In genomic region chr2:208820289-208820688, GRCh38 we compare ENCODE assay signal across 9 cellular contexts.
DNase-seq lines count a peak whose midpoint lies in the region; TF ChIP-seq lines count a peak whose summit lies in the region.
"Had no signal": no experiment of that assay in that cellular context is flagged by ENCODE, and none has a peak within 500 bp of the region (broad histone marks: within the 10 kb centered on the region; RNA-seq: fewer than 3 reads in every experiment).

No MANE protein-coding gene starts in this region.

- H3K36me3 ChIP-seq in smooth muscle cell (ENCODE audit: low read depth), result no peaks in the 10 kb centered on the region

- H3K4me2 ChIP-seq in smooth muscle cell, result no peak overlapping the region

- H2AFZ ChIP-seq in smooth muscle cell (ENCODE audit: low read depth), result no peak overlapping the region

- no peaks in the 10 kb centered on the region for H3F3A ChIP-seq in smooth muscle cell (ENCODE audit: low read depth)

- H4K20me1 ChIP-seq in smooth muscle cell (ENCODE audit: low read depth), result no peaks in the 10 kb centered on the region

- no peak overlapping the region for H3K27ac ChIP-seq in VCaP
- no peak overlapping the region for H3K27ac ChIP-seq in smooth muscle cell (ENCODE audit: low read depth)
- H3K27ac ChIP-seq in coronary artery, result no peak overlapping the region

- no peaks in the 10 kb centered on the region for H3K79me2 ChIP-seq in smooth muscle cell (ENCODE audit: low read depth)

- no peaks in the 10 kb centered on the region for H3K27me3 ChIP-seq in smooth muscle cell (ENCODE audit: low read depth)

- TF ChIP-seq CTCF in GM20000 (IDR thresholded peaks at IDR 0.05; ENCODE audit: extremely low read depth, missing control alignments), result peak; percentile 21
- TF ChIP-seq CTCF in VCaP (conservative IDR thresholded peaks at IDR 0.05), result peak; percentile 74
- peak; percentile 37 for TF ChIP-seq CTCF in smooth muscle cell (IDR thresholded peaks at IDR 0.05; ENCODE audit: borderline replicate concordance, insufficient read depth, poor library complexity, severe bottlenecking)
- no peak for TF ChIP-seq CTCF in coronary artery (IDR thresholded peaks at IDR 0.05)

- H3K9ac ChIP-seq in smooth muscle cell (ENCODE audit: low read depth), result no peak overlapping the region

- H3K9me3 ChIP-seq in smooth muscle cell (replicated peaks; ENCODE audit: low read depth), result no peaks in the 10 kb centered on the region

- peak; percentile 8 for DNase-seq in COLO829 (ENCODE audit: low spot score)
- no peak for DNase-seq in GM20000 (ENCODE audit: low spot score)
- DNase-seq in LoVo (ENCODE audit: low spot score), result peak; percentile 22
- DNase-seq in smooth muscle cell (lab: John Stamatoyannopoulos, UW; ENCODE audit: unreplicated experiment), result no peak
- no peak for DNase-seq in NCI-H128 (lab: John Stamatoyannopoulos, UW; ENCODE audit: unreplicated experiment)
- no peak for DNase-seq in occipital lobe (lab: John Stamatoyannopoulos, UW)
- no peak for DNase-seq in coronary artery (ENCODE audit: low spot score)
- DNase-seq: activated B cell treated with CpG ODN at 0.5 μM for 24 hours had no signal

- H3K4me3 ChIP-seq in smooth muscle cell, result no peak overlapping the region
- no peak overlapping the region for H3K4me3 ChIP-seq in coronary artery

- no peaks in the 10 kb centered on the region for H3K4me1 ChIP-seq in smooth muscle cell (ENCODE audit: low read depth)

Comparison
In these comparisons a context has a peak if more than half of its experiments do, and no peak if none do; other contexts are left out.
1. DNase-seq: peak in COLO829 (single experiment) and LoVo (single experiment); none in GM20000 (single experiment), smooth muscle cell (single experiment), NCI-H128 (single experiment), occipital lobe (single experiment) and coronary artery (single experiment).